ENCODE assay signal across 29 cellular contexts in genomic region chr13:89584058-89584457, GRCh38.
DNase-seq lines count a peak whose midpoint lies in the region; ATAC-seq and TF ChIP-seq lines count a peak whose summit lies in the region.
"Had no signal": no experiment of that assay in that cellular context is flagged by ENCODE, and none has a peak within 500 bp of the region (broad histone marks: within the 10 kb centered on the region; RNA-seq: fewer than 3 reads in every experiment).

No MANE protein-coding gene starts in this region.

- H2BK12ac ChIP-seq in mesenchymal stem cell (ENCODE audit: low read length in 2 of 2): no peak overlapping the region

- H2BK5ac ChIP-seq in mesenchymal stem cell (ENCODE audit: low read depth, low read length, poor library complexity, severe bottlenecking): no peak overlapping the region

- H3K27ac ChIP-seq in mammary epithelial cell (ENCODE audit: insufficient read depth, low read depth, low read length): no peak overlapping the region
- H3K27ac ChIP-seq in breast epithelium: no peak overlapping the region
- H3K27ac ChIP-seq in endodermal cell (ENCODE audit: low read depth, low read length): no peak overlapping the region
- H3K27ac ChIP-seq in mesenchymal stem cell (ENCODE audit: low read length, poor library complexity, severe bottlenecking): no peak overlapping the region
- no peak overlapping the region for H3K27ac ChIP-seq in gastroesophageal sphincter
- H3K27ac ChIP-seq: 22Rv1, heart left ventricle, prostate gland, sigmoid colon, testis had no signal

- H3K14ac ChIP-seq in mesenchymal stem cell (ENCODE audit: low read length in 2 of 2): no peak overlapping the region

- H3K27ac Mint-ChIP-seq in endodermal cell: peak overlapping the region; percentile 41
- H3K27ac Mint-ChIP-seq: activated B cell treated with CpG ODN at 0.5 μM for 24 hours; activated CD8-positive, alpha-beta memory T cell treated with anti-CD3 and anti-CD28 coated beads, Interleukin-2, amount 10 ng/mL, durations not matched to agents 7 days and 5 days; CD4-positive, alpha-beta memory T cell had no signal

- TF ChIP-seq POLR2A in breast epithelium (IDR thresholded peaks at IDR 0.05): no peak
- TF ChIP-seq POLR2A in gastroesophageal sphincter (IDR thresholded peaks at IDR 0.05): no peak

- no peak overlapping the region for H3K23ac ChIP-seq in mesenchymal stem cell (ENCODE audit: low read length in 2 of 2)

- DNase-seq in mammary epithelial cell (no peak), breast epithelium (ENCODE audit: low spot score in 2 of 2) (no peak), endodermal cell (no peak), mesenchymal stem cell (peak; percentile 25), mucosa of gallbladder (ENCODE audit: low spot score) (no peak), NCI-H1930 (lab: John Stamatoyannopoulos, UW) (no peak)
- DNase-seq: activated B cell treated with CpG ODN at 0.5 μM for 24 hours; activated CD8-positive, alpha-beta memory T cell treated with anti-CD3 and anti-CD28 coated beads, Interleukin-2, amount 10 ng/mL, durations not matched to agents 7 days and 5 days; activated naive CD4-positive, alpha-beta T cell treated with Interleukin-2 at 50 U/mL for 16 hours; activated T-cell treated with anti-CD3 and anti-CD28 coated beads, Interleukin-2, amount 50 U/mL, for 48 hours; amniotic stem cell; caudate nucleus; CD4-positive, alpha-beta memory T cell; foreskin fibroblast; heart left ventricle; NCI-H1105; NCI-H2029 treated with DMSO at 0.1 percent for 48 hours; NCI-H2227 treated with DMSO at 0.1 percent for 48 hours; NCI-H69; sigmoid colon; stimulated activated CD4-positive, alpha-beta T cell treated with anti-CD3 and anti-CD28 coated beads, Interleukin-15, amount 100 ng/mL, for 24 hours; stimulated activated naive CD4-positive, alpha-beta T cell; T-helper 1 cell; testis had no signal

- no peaks in the 10 kb centered on the region for H3K4me1 ChIP-seq in mammary epithelial cell (ENCODE audit: insufficient read depth, low read length)
- H3K4me1 ChIP-seq in breast epithelium: no peaks in the 10 kb centered on the region
- no peaks in the 10 kb centered on the region for H3K4me1 ChIP-seq in endodermal cell (ENCODE audit: control insufficient read depth, insufficient read depth, low read length)
- no peaks in the 10 kb centered on the region for H3K4me1 ChIP-seq in mesenchymal stem cell (ENCODE audit: control insufficient read depth, insufficient read depth, low read depth, low read length)
- H3K4me1 ChIP-seq in gastroesophageal sphincter: no peaks in the 10 kb centered on the region
- H3K4me1 ChIP-seq: HAP-1, heart left ventricle, prostate gland, sigmoid colon, testis had no signal

- CTCF ChIA-PET in mammary epithelial cell (lab: Charles Lee; ENCODE audit: low non-redundant PET): no interaction called here

- H3K36me3 ChIP-seq in mammary epithelial cell (ENCODE audit: insufficient read depth, low read length): no peaks in the 10 kb centered on the region
- H3K36me3 ChIP-seq in breast epithelium: no peaks in the 10 kb centered on the region
- H3K36me3 ChIP-seq in endodermal cell (ENCODE audit: control insufficient read depth, insufficient read depth, low read length): no peaks in the 10 kb centered on the region
- H3K36me3 ChIP-seq in mesenchymal stem cell (ENCODE audit: control insufficient read depth in 1 of 2, insufficient read depth in 2 of 2, low read depth in 1 of 2, low read length in 2 of 2): no peaks in the 10 kb centered on the region
- no peaks in the 10 kb centered on the region for H3K36me3 ChIP-seq in gastroesophageal sphincter
- H3K36me3 ChIP-seq: HAP-1, heart left ventricle, prostate gland, sigmoid colon had no signal

- in situ Hi-C loops in mammary epithelial cell (cut with MboI; ENCODE audit: low sequenced_read_pairs in 2 of 2): no loop called here

- H3K4me3 ChIP-seq in mammary epithelial cell (replicated peaks in 1 of 3; ENCODE audit: insufficient read depth in 1 of 3, low read depth in 2 of 3, low read length in 3 of 3) (no peak overlapping the region), breast epithelium (no peak overlapping the region), endodermal cell (ENCODE audit: low read length) (no peak overlapping the region), mesenchymal stem cell (ENCODE audit: insufficient read depth in 1 of 2, low read depth in 1 of 2, low read length in 2 of 2) (no peak overlapping the region), gastroesophageal sphincter (no peak overlapping the region)
- H3K4me3 ChIP-seq: HAP-1, heart left ventricle, prostate gland, sigmoid colon, testis had no signal

- H3K9me3 ChIP-seq in mammary epithelial cell (replicated peaks; ENCODE audit: insufficient read depth, low read length): no peaks in the 10 kb centered on the region
- H3K9me3 ChIP-seq in breast epithelium: no peaks in the 10 kb centered on the region
- H3K9me3 ChIP-seq in endodermal cell (ENCODE audit: control insufficient read depth, low read length): no peaks in the 10 kb centered on the region
- no peaks in the 10 kb centered on the region for H3K9me3 ChIP-seq in mesenchymal stem cell (ENCODE audit: control insufficient read depth, low read length)
- no peaks in the 10 kb centered on the region for H3K9me3 ChIP-seq in gastroesophageal sphincter
- H3K9me3 ChIP-seq: HAP-1, heart left ventricle, prostate gland, testis had no signal

- no peaks in the 10 kb centered on the region for H3K79me2 ChIP-seq in mammary epithelial cell (ENCODE audit: insufficient read depth, low read length)

- no peaks in the 10 kb centered on the region for H3K27me3 Mint-ChIP-seq in endodermal cell (ENCODE audit: insufficient read depth)
- H3K27me3 Mint-ChIP-seq: activated B cell treated with CpG ODN at 0.5 μM for 24 hours; activated CD8-positive, alpha-beta memory T cell treated with anti-CD3 and anti-CD28 coated beads, Interleukin-2, amount 10 ng/mL, durations not matched to agents 7 days and 5 days; CD4-positive, alpha-beta memory T cell had no signal

- H2BK120ac ChIP-seq in mesenchymal stem cell (ENCODE audit: low read depth, low read length): no peak overlapping the region

- H4K8ac ChIP-seq in mesenchymal stem cell (ENCODE audit: low read length): no peak overlapping the region

- TF ChIP-seq CTCF in mammary epithelial cell (conservative IDR thresholded peaks at IDR 0.05 in 1 of 2, IDR thresholded peaks at IDR 0.05 in 1 of 2; ENCODE audit: extremely low read depth in 1 of 2, insufficient read depth in 1 of 2, low read depth in 1 of 2, low read length in 2 of 2) (no peak), breast epithelium (IDR thresholded peaks at IDR 0.05) (no peak), endodermal cell (conservative IDR thresholded peaks at IDR 0.05) (no peak), gastroesophageal sphincter (IDR thresholded peaks at IDR 0.05) (no peak)

- H4K91ac ChIP-seq in mesenchymal stem cell (ENCODE audit: low read length): no peak overlapping the region

- 61% methylated on average over 1 of the region's 1 CpG for WGBS in mammary epithelial cell (ENCODE audit: low coverage, missing lambda C conversion rate)
- 81 to 100% methylated on average over 1 of the region's 1 CpG for WGBS in endodermal cell (ENCODE audit: insufficient coverage in 1 of 2, insufficient read length in 1 of 2), 2 experiments
- 40% methylated on average over 1 of the region's 1 CpG for WGBS in mesenchymal stem cell
- WGBS in gastroesophageal sphincter (ENCODE audit: low coverage in 1 of 2), 2 donors: 14 to 42% methylated on average over 1 of the region's 1 CpG

- H4K20me1 ChIP-seq in mammary epithelial cell (ENCODE audit: insufficient read depth, low read length): no peaks in the 10 kb centered on the region

- no peak overlapping the region for H2AK5ac ChIP-seq in mesenchymal stem cell (ENCODE audit: low read length, severe bottlenecking)

- H2AFZ ChIP-seq in mammary epithelial cell (ENCODE audit: low read depth, low read length): peak overlapping the region; percentile 22
- no peak overlapping the region for H2AFZ ChIP-seq in mesenchymal stem cell (ENCODE audit: low read depth, low read length)

- H3K27me3 ChIP-seq in mammary epithelial cell (ENCODE audit: insufficient read depth, low read length) (no peaks in the 10 kb centered on the region), breast epithelium (no peaks in the 10 kb centered on the region), endodermal cell (ENCODE audit: control insufficient read depth, insufficient read depth, low read length, poor library complexity, severe bottlenecking) (no peaks in the 10 kb centered on the region), mesenchymal stem cell (ENCODE audit: control insufficient read depth in 1 of 2, insufficient read depth in 1 of 2, low read length in 2 of 2) (no peaks in the 10 kb centered on the region), gastroesophageal sphincter (no peaks in the 10 kb centered on the region)
- H3K27me3 ChIP-seq: heart left ventricle, sigmoid colon, testis had no signal

- no peak for TF ChIP-seq EP300 in gastroesophageal sphincter (IDR thresholded peaks at IDR 0.05)

- H3K36me3 Mint-ChIP-seq in endodermal cell (ENCODE audit: low read depth): no peaks in the 10 kb centered on the region
- H3K36me3 Mint-ChIP-seq: activated CD8-positive, alpha-beta memory T cell treated with anti-CD3 and anti-CD28 coated beads, Interleukin-2, amount 10 ng/mL, durations not matched to agents 7 days and 5 days; CD4-positive, alpha-beta memory T cell had no signal

- H2BK15ac ChIP-seq in mesenchymal stem cell (ENCODE audit: low read depth, poor library complexity, severe bottlenecking): no peak overlapping the region

- no peak overlapping the region for H3K18ac ChIP-seq in mesenchymal stem cell (ENCODE audit: low read depth in 1 of 2, low read length in 2 of 2)

- H3K4me2 ChIP-seq in mammary epithelial cell (ENCODE audit: insufficient read depth, low read depth, low read length): no peak overlapping the region
- H3K4me2 ChIP-seq in mesenchymal stem cell (ENCODE audit: low read length, poor library complexity, severe bottlenecking): no peak overlapping the region

- no peak overlapping the region for H3K4me3 Mint-ChIP-seq in endodermal cell
- H3K4me3 Mint-ChIP-seq: activated B cell treated with CpG ODN at 0.5 μM for 24 hours; activated CD8-positive, alpha-beta memory T cell treated with anti-CD3 and anti-CD28 coated beads, Interleukin-2, amount 10 ng/mL, durations not matched to agents 7 days and 5 days; CD4-positive, alpha-beta memory T cell had no signal

- H3K9me3 Mint-ChIP-seq in endodermal cell: no peaks in the 10 kb centered on the region

- BruUV-seq in mammary epithelial cell (replicated peaks; lab: Mats Ljungman, UMichigan): no TSS peak

- H3K4me1 Mint-ChIP-seq in endodermal cell: peaks cover 6% of the 10 kb centered on the region
- H3K4me1 Mint-ChIP-seq: activated B cell treated with CpG ODN at 0.5 μM for 24 hours; activated CD8-positive, alpha-beta memory T cell treated with anti-CD3 and anti-CD28 coated beads, Interleukin-2, amount 10 ng/mL, durations not matched to agents 7 days and 5 days; CD4-positive, alpha-beta memory T cell had no signal

- intact Hi-C loops in mammary epithelial cell (cut with micrococcal nuclease): no loop called here
- intact Hi-C loops in breast epithelium (cut with DNase I; ENCODE audit: low total_unique reads): loop anchor here (5.0 kb wide), 1 partner anchor 238 kb away; no protein-coding TSS in a partner anchor

- H3K9ac ChIP-seq in mammary epithelial cell (ENCODE audit: insufficient read depth, low read length): no peak overlapping the region
- no peak overlapping the region for H3K9ac ChIP-seq in endodermal cell (ENCODE audit: extremely low read depth, low read length, poor library complexity, severe bottlenecking)
- no peak overlapping the region for H3K9ac ChIP-seq in mesenchymal stem cell (ENCODE audit: low read length)

- ATAC-seq in gastroesophageal sphincter (no peak), HG03457 (IDR thresholded peaks at IDR 0.05; ENCODE audit: unreplicated experiment) (no peak)
- ATAC-seq: activated CD8-positive, alpha-beta memory T cell treated with anti-CD3 and anti-CD28 coated beads, Interleukin-2, amount 10 ng/mL, durations not matched to agents 7 days and 5 days; heart left ventricle had no signal

- H3K79me1 ChIP-seq in mesenchymal stem cell (replicated peaks; ENCODE audit: low read length, poor library complexity, severe bottlenecking): no peaks in the 10 kb centered on the region

- no peak overlapping the region for H3K4ac ChIP-seq in mesenchymal stem cell (ENCODE audit: low read depth in 1 of 2, low read length in 2 of 2)

- dilution Hi-C loops in mammary epithelial cell (cut with HindIII; ENCODE audit: low sequenced_read_pairs): no loop called here
